In genomic region chr15:83837946-83838571, GRCh38 we compare ENCODE assay signal across 8 cellular contexts.
A peak's percentile ranks its signal among the peaks of the same experiment; 100 is the strongest.
DNase-seq lines count a peak whose midpoint lies in the region; ATAC-seq and TF ChIP-seq lines count a peak whose summit lies in the region.

No MANE protein-coding gene starts in this region.

- no peaks in the 10 kb centered on the region for H3F3A ChIP-seq in neural progenitor cell (ENCODE audit: low read depth)

- H3K4me1 ChIP-seq in neural progenitor cell: no peaks in the 10 kb centered on the region

- peak; percentile 73 for TF ChIP-seq CTCF in neural progenitor cell (IDR thresholded peaks at IDR 0.05)

- DNase-seq in NCI-H524 (lab: John Stamatoyannopoulos, UW) (peak; percentile 49 to 61), NCI-H524 treated with DMSO at 0.1 percent for 48 hours (lab: John Stamatoyannopoulos, UW) (no peak), NAMALWA (ENCODE audit: low spot score) (peak; percentile 42), dermis microvascular lymphatic vessel endothelial cell (ENCODE audit: low read depth in 2 of 2) (peak; percentile 40 to 54), neural progenitor cell (ENCODE audit: low spot score) (peak; percentile 66), CD1c-positive myeloid dendritic cell (ENCODE audit: extremely low spot score) (no peak)
- DNase-seq in activated naive CD4-positive, alpha-beta T cell (lab: John Stamatoyannopoulos, UW): no peak

- H3K9me3 Mint-ChIP-seq in neural progenitor cell: no peaks in the 10 kb centered on the region

- H3K4me2 ChIP-seq in neural progenitor cell: no peak overlapping the region

- H3K27me3 Mint-ChIP-seq in neural progenitor cell (ENCODE audit: insufficient read depth, low read depth): peaks cover 3% of the 10 kb centered on the region

- ATAC-seq in HG03354 (IDR thresholded peaks at IDR 0.05; ENCODE audit: poor library complexity, severe bottlenecking, unreplicated experiment): no peak

- H3K4me1 Mint-ChIP-seq in neural progenitor cell: no peaks in the 10 kb centered on the region

- no peaks in the 10 kb centered on the region for H3K27me3 ChIP-seq in neural progenitor cell

- no peaks in the 10 kb centered on the region for H3K36me3 Mint-ChIP-seq in neural progenitor cell

- H3K9me3 ChIP-seq in neural progenitor cell (ENCODE audit: low read depth): no peaks in the 10 kb centered on the region

- no peaks in the 10 kb centered on the region for H3K36me3 ChIP-seq in neural progenitor cell

- no peak overlapping the region for H3K27ac ChIP-seq in neural progenitor cell

- no peak overlapping the region for H2AFZ ChIP-seq in neural progenitor cell (replicated peaks)

- no peaks in the 10 kb centered on the region for H3K79me2 ChIP-seq in neural progenitor cell (ENCODE audit: low read depth)

- no peak overlapping the region for H3K4me3 ChIP-seq in neural progenitor cell

- H3K9ac ChIP-seq in neural progenitor cell: no peak overlapping the region

- no peaks in the 10 kb centered on the region for H4K20me1 ChIP-seq in neural progenitor cell (ENCODE audit: low read depth)

- H3K27ac Mint-ChIP-seq in neural progenitor cell: no peak overlapping the region

- H3K4me3 Mint-ChIP-seq in neural progenitor cell: no peak overlapping the region

Comparison
In these comparisons a context has a peak if more than half of its experiments do, and no peak if none do; other contexts are left out.
1. DNase-seq: peak in NCI-H524 (2 of 2), NAMALWA (single experiment), dermis microvascular lymphatic vessel endothelial cell (2 of 2) and neural progenitor cell (single experiment); none in NCI-H524 treated with DMSO at 0.1 percent for 48 hours (single experiment), activated naive CD4-positive, alpha-beta T cell (0 of 4) and CD1c-positive myeloid dendritic cell (single experiment).